In genomic region chr6:52209672-52210626, GRCh38 we compare ENCODE assay signal across 16 cellular contexts. TPM values are rescaled to one million over a fixed set of nuclear protein-coding genes. Genes with fewer than 3 reads are reported as not detected.
DNase-seq lines count a peak whose midpoint lies in the region; ATAC-seq, FAIRE-seq and TF ChIP-seq lines count a peak whose summit lies in the region.
"Had no signal": no experiment of that assay in that cellular context is flagged by ENCODE, and none has a peak within 500 bp of the region (broad histone marks: within the 10 kb centered on the region; RNA-seq: fewer than 3 reads in every experiment).

No MANE protein-coding gene starts in this region.

- H3K27me3 ChIP-seq in mesenchymal stem cell (ENCODE audit: control insufficient read depth in 1 of 2, insufficient read depth in 1 of 2, low read length in 2 of 2): peaks cover 0 to 12% of the 10 kb centered on the region in 2 experiments
- H3K27me3 ChIP-seq: heart left ventricle, pancreas, stomach had no signal

- no peaks in the 10 kb centered on the region for H3K4me1 ChIP-seq in mesenchymal stem cell (ENCODE audit: control insufficient read depth, insufficient read depth, low read depth, low read length)
- H3K4me1 ChIP-seq: heart left ventricle, pancreas, stomach had no signal

- no peak overlapping the region for H3K27ac ChIP-seq in mesenchymal stem cell (ENCODE audit: low read length, poor library complexity, severe bottlenecking)
- H3K27ac ChIP-seq: pancreas, stomach had no signal

- no peak overlapping the region for H2BK15ac ChIP-seq in mesenchymal stem cell (ENCODE audit: low read depth, poor library complexity, severe bottlenecking)

- TF ChIP-seq POLR2A in GM12892 (IDR thresholded peaks at IDR 0.05; ENCODE audit: low read depth, low read length): no peak
- TF ChIP-seq POLR2A in erythroblast (IDR thresholded peaks at IDR 0.05; ENCODE audit: low read length): no peak

- no peaks in the 10 kb centered on the region for H3K36me3 ChIP-seq in mesenchymal stem cell (ENCODE audit: control insufficient read depth in 1 of 2, insufficient read depth in 2 of 2, low read depth in 1 of 2, low read length in 2 of 2)
- H3K36me3 ChIP-seq: heart left ventricle, pancreas, stomach had no signal

- no peaks in the 10 kb centered on the region for H3K79me1 ChIP-seq in mesenchymal stem cell (replicated peaks; ENCODE audit: low read length, poor library complexity, severe bottlenecking)

- no peak overlapping the region for H2BK5ac ChIP-seq in mesenchymal stem cell (ENCODE audit: low read depth, low read length, poor library complexity, severe bottlenecking)

- no peak for DNase-seq in GM12892 (ENCODE audit: insufficient read length)
- DNase-seq in C1 segment of cervical spinal cord (lab: John Stamatoyannopoulos, UW): no peak
- DNase-seq in mucosa of gallbladder (ENCODE audit: low spot score): no peak
- DNase-seq in erythroblast (lab: John Stamatoyannopoulos, UW): no peak
- DNase-seq in mesenchymal stem cell: no peak
- DNase-seq: activated CD8-positive, alpha-beta memory T cell treated with anti-CD3 and anti-CD28 coated beads, Interleukin-2, amount 10 ng/mL, durations not matched to agents 7 days and 5 days; heart left ventricle; pancreas; stomach had no signal

- FAIRE-seq in GM12892 (lab: Jason Lieb, UNC): peak; percentile 88
- FAIRE-seq: endometrium, H54, pancreas had no signal

- H4K91ac ChIP-seq in mesenchymal stem cell (ENCODE audit: low read length): no peak overlapping the region

- no peak overlapping the region for H2AK5ac ChIP-seq in mesenchymal stem cell (ENCODE audit: low read length, severe bottlenecking)

- WGBS in mesenchymal stem cell: 80% methylated on average over 2 of the region's 6 CpGs

- no peak overlapping the region for H3K4me3 ChIP-seq in mesenchymal stem cell (ENCODE audit: insufficient read depth in 1 of 2, low read depth in 1 of 2, low read length in 2 of 2)
- H3K4me3 ChIP-seq: heart left ventricle, pancreas, stomach had no signal

- H3K9me3 ChIP-seq in mesenchymal stem cell (ENCODE audit: control insufficient read depth, low read length): no peaks in the 10 kb centered on the region
- H3K9me3 ChIP-seq: pancreas, stomach had no signal

- H2BK12ac ChIP-seq in mesenchymal stem cell (ENCODE audit: low read length in 2 of 2): no peak overlapping the region

- no peak overlapping the region for H4K8ac ChIP-seq in mesenchymal stem cell (ENCODE audit: low read length)

- no peak overlapping the region for H2AFZ ChIP-seq in mesenchymal stem cell (ENCODE audit: low read depth, low read length)

- no peak overlapping the region for H3K9ac ChIP-seq in mesenchymal stem cell (ENCODE audit: low read length)

- ATAC-seq in GM19351 (IDR thresholded peaks at IDR 0.05; ENCODE audit: unreplicated experiment): peak; percentile 87
- peak; percentile 78 for ATAC-seq in HG02678 (IDR thresholded peaks at IDR 0.05; ENCODE audit: unreplicated experiment)
- peak; percentile 88 for ATAC-seq in HG03432 (IDR thresholded peaks at IDR 0.05; ENCODE audit: unreplicated experiment)
- ATAC-seq: activated CD8-positive, alpha-beta memory T cell treated with anti-CD3 and anti-CD28 coated beads, Interleukin-2, amount 10 ng/mL, durations not matched to agents 7 days and 5 days; heart left ventricle; pancreas had no signal

- no peak overlapping the region for H3K14ac ChIP-seq in mesenchymal stem cell (ENCODE audit: low read length in 2 of 2)

- H3K18ac ChIP-seq in mesenchymal stem cell (ENCODE audit: low read depth in 1 of 2, low read length in 2 of 2): no peak overlapping the region

- no peak overlapping the region for H3K23ac ChIP-seq in mesenchymal stem cell (ENCODE audit: low read length in 2 of 2)

- H3K4ac ChIP-seq in mesenchymal stem cell (ENCODE audit: low read depth in 1 of 2, low read length in 2 of 2): no peak overlapping the region

- no peak overlapping the region for H3K4me2 ChIP-seq in mesenchymal stem cell (ENCODE audit: low read length, poor library complexity, severe bottlenecking)

- no peak overlapping the region for H2BK120ac ChIP-seq in mesenchymal stem cell (ENCODE audit: low read depth, low read length)

RNA-seq across cellular contexts. Expression of gene IL17A, which starts 23.8 kb away (rescaled TPM):
- polyA plus RNA-seq in GM12892 (2012; ENCODE audit: missing spikeins): not detected
- total RNA-seq in mucosa of gallbladder: not detected
- not detected for polyA plus RNA-seq in mesenchymal stem cell (2013, experiment 1 of 2)
- not detected for polyA plus RNA-seq in mesenchymal stem cell (2013, experiment 2 of 2)
- total RNA-seq: activated CD8-positive, alpha-beta memory T cell treated with anti-CD3 and anti-CD28 coated beads, Interleukin-2, amount 10 ng/mL, durations not matched to agents 7 days and 5 days; Daoy; heart left ventricle; liver; pancreas; stomach had no signal
- polyA plus RNA-seq: heart left ventricle, liver, pancreas had no signal

RNA-seq across cellular contexts. Expression of gene IL17F, which starts 34.4 kb away (rescaled TPM):
- not detected for polyA plus RNA-seq in GM12892 (2012; ENCODE audit: missing spikeins)
- not detected for total RNA-seq in mucosa of gallbladder
- not detected for polyA plus RNA-seq in mesenchymal stem cell (2013, experiment 1 of 2)
- not detected for polyA plus RNA-seq in mesenchymal stem cell (2013, experiment 2 of 2)
- total RNA-seq: activated CD8-positive, alpha-beta memory T cell treated with anti-CD3 and anti-CD28 coated beads, Interleukin-2, amount 10 ng/mL, durations not matched to agents 7 days and 5 days; Daoy; heart left ventricle; liver; pancreas; stomach had no signal
- polyA plus RNA-seq: heart left ventricle, liver, pancreas, stomach had no signal
